Comparison of ENCODE assay signal across 16 cellular contexts in the genomic region with DNA sequence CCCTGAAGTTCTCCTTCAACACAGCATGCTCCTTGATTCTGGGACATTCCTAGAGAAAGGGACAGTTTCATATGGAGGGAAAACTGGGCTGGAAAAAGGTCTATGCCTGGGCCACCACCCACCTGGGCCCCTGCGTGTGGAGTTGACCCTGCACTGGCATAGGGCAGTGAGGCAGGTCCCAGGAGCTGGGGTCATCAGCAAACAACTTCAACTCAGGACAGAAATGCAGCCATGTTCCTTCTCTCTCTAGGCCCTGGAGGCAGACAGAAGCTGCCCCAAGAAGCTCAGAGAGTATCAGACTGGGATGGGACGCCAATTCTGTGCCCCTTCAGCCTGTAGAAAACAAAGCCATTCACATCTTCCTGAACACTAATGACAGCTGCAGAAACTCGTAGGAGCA.
"Had no signal": no experiment of that assay in that cellular context is flagged by ENCODE, and none has a peak within 500 bp of the region (broad histone marks: within the 10 kb centered on the region; RNA-seq: fewer than 3 reads in every experiment).

No MANE protein-coding gene starts in this region.

- DNase-seq: dermis blood vessel endothelial cell; foreskin keratinocyte; immature natural killer cell; left cardiac atrium; left ventricle myocardium superior; mesenchymal stem cell; midbrain; naive thymus-derived CD4-positive, alpha-beta T cell; nephron progenitor cell; posterior cingulate gyrus; sigmoid colon; stimulated activated CD4-positive, alpha-beta T cell treated with anti-CD3 and anti-CD28 coated beads, Interleukin-12 subunit alpha, Interleukin-12 subunit beta, amount 100 ng/mL, for 4 hours; stimulated activated naive CD4-positive, alpha-beta T cell treated with Interleukin-2 at 50 U/mL for 16 hours; trophoblast cell had no signal

- H3K27ac ChIP-seq: foreskin keratinocyte, sigmoid colon, skin epidermis had no signal

- ATAC-seq: foreskin keratinocyte; left cardiac atrium; left ventricle myocardium superior; naive thymus-derived CD4-positive, alpha-beta T cell had no signal

- H3K4me3 ChIP-seq: lung, sigmoid colon, skin epidermis had no signal

- H3K9me3 ChIP-seq: sigmoid colon had no signal

- H3K27me3 ChIP-seq: sigmoid colon had no signal

- H3K36me3 ChIP-seq: sigmoid colon had no signal

- H3K4me1 ChIP-seq: foreskin keratinocyte, sigmoid colon had no signal
